Comparison of ENCODE assay signal across 19 cellular contexts in genomic region chr2:177852389-177852788, GRCh38.
A peak's percentile ranks its signal among the peaks of the same experiment; 100 is the strongest.
DNase-seq lines count a peak whose midpoint lies in the region; ATAC-seq and TF ChIP-seq lines count a peak whose summit lies in the region.
"Had no signal": no experiment of that assay in that cellular context is flagged by ENCODE, and none has a peak within 500 bp of the region (broad histone marks: within the 10 kb centered on the region; RNA-seq: fewer than 3 reads in every experiment).

No MANE protein-coding gene starts in this region.

- H3K4me3 Mint-ChIP-seq in progenitor cell of endocrine pancreas (ENCODE audit: low read depth) (no peak overlapping the region), T-cell (no peak overlapping the region)
- H3K4me3 Mint-ChIP-seq: CD4-positive, alpha-beta T cell had no signal

- H3K9me3 ChIP-seq in HEK293 (ENCODE audit: control insufficient read depth, insufficient read depth, low read depth, low read length): no peaks in the 10 kb centered on the region
- H3K9me3 ChIP-seq: BE2C, HAP-1 had no signal

- H3K36me3 Mint-ChIP-seq in progenitor cell of endocrine pancreas (ENCODE audit: insufficient read depth): peaks cover 4% of the 10 kb centered on the region
- H3K36me3 Mint-ChIP-seq in T-cell: no peaks in the 10 kb centered on the region

- H3K4me3 ChIP-seq in HEK293 (ENCODE audit: low read depth, low read length): no peak overlapping the region
- H3K4me3 ChIP-seq: HAP-1 had no signal

- CTCF ChIA-PET in HEK293 (lab: Yijun Ruan, JAX): no interaction called here
- CTCF ChIA-PET in T-cell (lab: Charles Lee): no interaction called here

- no peak overlapping the region for H3K27ac ChIP-seq in HEK293 (ENCODE audit: extremely low read depth, low read depth, low read length)
- H3K27ac ChIP-seq: KMS-11 had no signal

- no peaks in the 10 kb centered on the region for H3K4me1 ChIP-seq in HEK293 (ENCODE audit: control insufficient read depth, insufficient read depth, low read length)
- H3K4me1 ChIP-seq: BE2C, HAP-1 had no signal

- H3K36me3 ChIP-seq in HEK293 (ENCODE audit: control insufficient read depth in 2 of 2, insufficient read depth in 1 of 2, low read length in 2 of 2): no peaks in the 10 kb centered on the region
- H3K36me3 ChIP-seq: BE2C, HAP-1 had no signal

- POLR2A ChIA-PET in HEK293 (lab: Yijun Ruan, JAX): no interaction called here
- POLR2A ChIA-PET in T-cell (lab: Charles Lee): no interaction called here

- H3K27ac Mint-ChIP-seq in progenitor cell of endocrine pancreas (peak overlapping the region; percentile 51), T-cell (no peak overlapping the region)
- H3K27ac Mint-ChIP-seq: CD4-positive, alpha-beta T cell had no signal

- TF ChIP-seq CTCF in HEK293 (tag by site-specific recombination; IDR thresholded peaks at IDR 0.05) (no peak), progenitor cell of endocrine pancreas (IDR thresholded peaks at IDR 0.05; ENCODE audit: unreplicated experiment) (no peak)

- H3K9me3 Mint-ChIP-seq in progenitor cell of endocrine pancreas (ENCODE audit: low read depth) (peaks cover 7% of the 10 kb centered on the region), T-cell (peaks cover 2 to 7% (median 3%) of the 10 kb centered on the region in 3 donors)

- H3K4me1 Mint-ChIP-seq in progenitor cell of endocrine pancreas (ENCODE audit: low read depth) (peaks cover 47% of the 10 kb centered on the region), T-cell (no peaks in the 10 kb centered on the region)

- no peak for ATAC-seq in T-cell (replicated peaks in 1 of 4)

- peak; percentile 81 for DNase-seq in NCI-H69 (lab: John Stamatoyannopoulos, UW)
- DNase-seq in iPS-NIHi11 (ENCODE audit: low spot score): peak; percentile 8
- no peak for DNase-seq in progenitor cell of endocrine pancreas (ENCODE audit: low spot score, unreplicated experiment)
- DNase-seq in activated naive CD4-positive, alpha-beta T cell (lab: John Stamatoyannopoulos, UW): no peak
- no peak for DNase-seq in T-cell
- DNase-seq in NCI-H146 (lab: John Stamatoyannopoulos, UW): no peak
- DNase-seq: BE2C; Calu3; CD4-positive, alpha-beta T cell; DMS53; NCI-H1048; NCI-H1436 treated with DMSO at 0.1 percent for 48 hours; NCI-H2081; NCI-H526 treated with DMSO at 0.1 percent for 48 hours; RPMI8226; SIG-M5 had no signal

- no peaks in the 10 kb centered on the region for H3K27me3 Mint-ChIP-seq in progenitor cell of endocrine pancreas
- H3K27me3 Mint-ChIP-seq in T-cell: peaks cover 6 to 14% of the 10 kb centered on the region in 2 donors

TF ChIP-seq in HEK293, 187 proteins besides CTCF, POLR2A, EP300 and RAD21:
- TF ChIP-seq ZNF366 (tag by site-specific recombination; conservative IDR thresholded peaks at IDR 0.05) (no peak), YY1 (tag by site-specific recombination; IDR thresholded peaks at IDR 0.05) (no peak), GLIS1 (tag by site-specific recombination; IDR thresholded peaks at IDR 0.05) (peak; percentile 82), ZNF221 (tag by site-specific recombination; IDR thresholded peaks at IDR 0.05; ENCODE audit: borderline replicate concordance) (no peak), PRDM10 (tag by site-specific recombination; IDR thresholded peaks at IDR 0.05) (0 out of 2 replicates have a peak, but pooled peaks have one; percentile 18), GLIS2 (tag by site-specific recombination; IDR thresholded peaks at IDR 0.05) (no peak), ZNF350 (tag by site-specific recombination; IDR thresholded peaks at IDR 0.05) (no peak), PRDM6 (tag by site-specific recombination; IDR thresholded peaks at IDR 0.05) (peak; percentile 72; the same call in 1 of the 2 replicates), ZNF398 (tag by site-specific recombination; IDR thresholded peaks at IDR 0.05) (no peak), ZNF175 (tag by site-specific recombination; IDR thresholded peaks at IDR 0.05) (no peak), ZNF146 (tag by site-specific recombination; IDR thresholded peaks at IDR 0.05) (no peak), FEZF1 (tag by site-specific recombination; IDR thresholded peaks at IDR 0.05) (no peak; the same call in 1 of the 2 replicates), WT1 (tag by site-specific recombination; IDR thresholded peaks at IDR 0.05) (peak; percentile 55; the same call in 1 of the 2 replicates), HOXC10 (CRISPR knock-in tag; IDR thresholded peaks at IDR 0.05) (no peak), ZNF843 (tag by site-specific recombination; IDR thresholded peaks at IDR 0.05) (0 out of 2 replicates have a peak, but pooled peaks have one; percentile 19), ZNF645 (tag by site-specific recombination; IDR thresholded peaks at IDR 0.05) (no peak), ZNF701 (tag by site-specific recombination; IDR thresholded peaks at IDR 0.05) (no peak), ZNF37A (tag by site-specific recombination; IDR thresholded peaks at IDR 0.05) (no peak), TCF7L2 (IDR thresholded peaks at IDR 0.05; ENCODE audit: borderline replicate concordance, low read depth, low read length) (peak; percentile 97), ZNF610 (tag by site-specific recombination; IDR thresholded peaks at IDR 0.05; ENCODE audit: borderline replicate concordance) (no peak), ZBTB21 (tag by site-specific recombination; IDR thresholded peaks at IDR 0.05) (no peak), ZIC2 (tag by site-specific recombination; IDR thresholded peaks at IDR 0.05) (peak; percentile 78), KLF16 (tag by site-specific recombination; IDR thresholded peaks at IDR 0.05) (no peak), OSR2 (tag by site-specific recombination; IDR thresholded peaks at IDR 0.05) (peak; percentile 59)

Comparison
In these comparisons a context has a peak if more than half of its experiments do, and no peak if none do; other contexts are left out.
1. DNase-seq: peak in NCI-H69 (single experiment) and iPS-NIHi11 (single experiment); none in progenitor cell of endocrine pancreas (single experiment), activated naive CD4-positive, alpha-beta T cell (0 of 4), T-cell (0 of 34) and NCI-H146 (single experiment).